Comparison of ENCODE assay signal across 7 cellular contexts in the genomic region with DNA sequence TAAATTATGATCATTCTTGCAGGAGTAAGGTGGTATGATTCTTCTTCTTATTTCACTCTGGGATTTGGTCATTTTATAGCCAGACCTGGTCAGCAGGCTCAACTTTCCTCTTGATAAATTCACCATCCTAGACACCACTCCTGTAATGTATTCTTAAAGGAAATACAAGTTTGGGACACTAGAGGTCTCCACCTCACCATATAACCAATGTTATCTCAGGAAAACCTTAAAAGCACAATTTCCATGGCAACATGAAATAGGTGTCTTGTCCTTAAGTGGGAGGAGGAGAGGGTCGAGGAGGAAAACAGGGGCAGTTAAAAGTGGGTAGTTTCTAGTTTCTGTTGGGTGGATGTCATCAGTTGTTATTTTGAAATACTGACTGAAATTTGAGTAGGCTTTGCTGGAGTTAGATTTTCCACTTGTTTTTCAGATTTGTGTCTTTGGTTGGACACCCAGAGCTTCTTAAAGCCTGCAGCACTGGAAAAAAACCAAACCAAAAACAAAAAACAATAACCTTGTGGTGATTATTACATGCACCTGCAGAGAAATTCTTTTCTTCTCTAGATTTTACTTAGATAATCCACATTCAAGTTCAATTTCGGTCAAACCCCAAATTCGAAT.
DNase-seq lines count a peak whose midpoint lies in the region; ATAC-seq and TF ChIP-seq lines count a peak whose summit lies in the region.

No MANE protein-coding gene starts in this region.

- H3K9me3 ChIP-seq in SU-DHL-6 (ENCODE audit: insufficient read depth, low read length) = no peaks in the 10 kb centered on the region
- H3K9me3 ChIP-seq in neural progenitor cell (ENCODE audit: low read depth) = no peaks in the 10 kb centered on the region

- H3K4me3 ChIP-seq in SU-DHL-6 (ENCODE audit: insufficient read depth, low read length, poor library complexity, severe bottlenecking) (no peak overlapping the region), fibroblast of pulmonary artery (replicated peaks; ENCODE audit: low read depth, low read length) (no peak overlapping the region), neural progenitor cell (no peak overlapping the region)

- H2AFZ ChIP-seq in SU-DHL-6 (ENCODE audit: low read depth, low read length, severe bottlenecking) = no peak overlapping the region
- no peak overlapping the region for H2AFZ ChIP-seq in neural progenitor cell (replicated peaks)

- no peaks in the 10 kb centered on the region for H3K4me1 Mint-ChIP-seq in neural progenitor cell

- ATAC-seq in HG03439 (IDR thresholded peaks at IDR 0.05; ENCODE audit: unreplicated experiment) = no peak

- H3K27me3 Mint-ChIP-seq in neural progenitor cell (ENCODE audit: insufficient read depth, low read depth) = peaks cover 6% of the 10 kb centered on the region

- in situ Hi-C loops in G401 (cut with HindIII; ENCODE audit: low sequenced_read_pairs) = no loop called here

- TF ChIP-seq CTCF in SU-DHL-6 (IDR thresholded peaks at IDR 0.05; ENCODE audit: insufficient read depth, low read length, poor library complexity, severe bottlenecking) (peak; percentile 55), fibroblast of pulmonary artery (IDR thresholded peaks at IDR 0.05; ENCODE audit: low read length, missing control alignments) (peak; percentile 70), neural progenitor cell (IDR thresholded peaks at IDR 0.05) (peak; percentile 82)

- H3K27ac ChIP-seq in SU-DHL-6 (ENCODE audit: low read depth, low read length) (no peak overlapping the region), neural progenitor cell (no peak overlapping the region)

- no peak overlapping the region for H3K9ac ChIP-seq in SU-DHL-6 (ENCODE audit: low read length)
- H3K9ac ChIP-seq in neural progenitor cell = no peak overlapping the region

- H3K36me3 ChIP-seq in SU-DHL-6 (ENCODE audit: low read length) = no peaks in the 10 kb centered on the region
- no peaks in the 10 kb centered on the region for H3K36me3 ChIP-seq in neural progenitor cell

- no peaks in the 10 kb centered on the region for H3K4me1 ChIP-seq in neural progenitor cell

- H3K9me3 Mint-ChIP-seq in neural progenitor cell = no peaks in the 10 kb centered on the region

- H3K4me2 ChIP-seq in SU-DHL-6 (ENCODE audit: low read depth, low read length, poor library complexity, severe bottlenecking) (no peak overlapping the region), neural progenitor cell (no peak overlapping the region)

- H3K4me3 Mint-ChIP-seq in neural progenitor cell = no peak overlapping the region

- H3F3A ChIP-seq in SU-DHL-6 (ENCODE audit: insufficient read depth) (no peaks in the 10 kb centered on the region), neural progenitor cell (ENCODE audit: low read depth) (no peaks in the 10 kb centered on the region)

- no peaks in the 10 kb centered on the region for H3K9me2 ChIP-seq in SU-DHL-6 (replicated peaks; ENCODE audit: insufficient read depth, low read length)

- no peaks in the 10 kb centered on the region for H3K36me3 Mint-ChIP-seq in neural progenitor cell

- H3K27me3 ChIP-seq in SU-DHL-6 (ENCODE audit: low read length) (no peaks in the 10 kb centered on the region), neural progenitor cell (no peaks in the 10 kb centered on the region)

- no peaks in the 10 kb centered on the region for H3K79me2 ChIP-seq in SU-DHL-6 (ENCODE audit: insufficient read depth, low read length)
- H3K79me2 ChIP-seq in neural progenitor cell (ENCODE audit: low read depth) = no peaks in the 10 kb centered on the region

- DNase-seq in G401 (ENCODE audit: low spot score) (peak; percentile 48), HT-29 (ENCODE audit: low spot score) (peak; percentile 58), fibroblast of pulmonary artery (ENCODE audit: low read depth) (peak; percentile 72), neural progenitor cell (ENCODE audit: low spot score) (peak; percentile 76), NCI-H774 (lab: John Stamatoyannopoulos, UW) (no peak)

- no peak overlapping the region for H3K27ac Mint-ChIP-seq in neural progenitor cell

- H4K20me1 ChIP-seq in SU-DHL-6 (ENCODE audit: low read depth, low read length) (no peaks in the 10 kb centered on the region), neural progenitor cell (ENCODE audit: low read depth) (no peaks in the 10 kb centered on the region)
